Comparison of ENCODE assay signal across 8 cellular contexts in the genomic region with DNA sequence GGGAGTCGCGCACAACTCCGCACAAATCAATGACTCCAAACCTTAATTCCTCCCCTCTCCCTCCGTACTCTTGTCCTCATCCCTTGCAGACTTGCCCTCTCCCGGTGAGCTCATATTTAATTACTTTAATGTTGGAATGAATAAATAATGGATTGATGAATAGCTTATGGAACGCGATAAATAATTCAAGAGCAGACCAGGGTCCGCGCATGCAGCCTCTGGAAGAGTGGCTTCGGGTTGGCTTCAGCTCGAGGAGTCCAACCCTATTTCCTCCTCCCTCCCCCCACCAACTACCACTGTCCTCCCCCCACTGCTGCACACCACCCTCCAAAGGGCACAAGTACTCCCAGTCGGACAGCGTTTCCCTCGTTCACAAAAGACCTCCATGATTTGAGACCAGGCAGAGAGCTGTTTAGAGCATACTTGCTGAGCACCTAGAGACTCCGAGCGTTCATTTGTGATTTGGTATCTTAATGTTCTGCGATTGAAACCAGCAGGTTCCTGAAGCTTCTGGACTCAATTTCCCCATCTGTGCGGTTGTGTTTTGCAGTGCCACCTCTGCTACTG. TPM values are rescaled to one million over a fixed set of nuclear protein-coding genes. Genes with fewer than 3 reads are reported as not detected.
A peak's percentile ranks its signal among the peaks of the same experiment; 100 is the strongest.
DNase-seq lines count a peak whose midpoint lies in the region; ATAC-seq, FAIRE-seq and TF ChIP-seq lines count a peak whose summit lies in the region.

No MANE protein-coding gene starts in this region.

- H3K4me1 Mint-ChIP-seq in activated CD4-positive, alpha-beta T cell treated with anti-CD3 and anti-CD28 coated beads, Interleukin-2, amount 10 ng/mL, durations not matched to agents 24 days and 14 days = peaks cover 30% of the 10 kb centered on the region

- H3K36me3 ChIP-seq in PC-9 (ENCODE audit: low read depth) = no peaks in the 10 kb centered on the region
- no peaks in the 10 kb centered on the region for H3K36me3 ChIP-seq in smooth muscle cell (ENCODE audit: low read depth)

- no peak overlapping the region for H3K9ac ChIP-seq in smooth muscle cell (ENCODE audit: low read depth)

- no peak for FAIRE-seq in D721Med (lab: Jason Lieb, UNC)

- H3K4me3 ChIP-seq in PC-9 (peak overlapping the region; percentile 88), smooth muscle cell (peak overlapping the region; percentile 48)

- H4K20me1 ChIP-seq in PC-9 (ENCODE audit: insufficient read depth) = no peaks in the 10 kb centered on the region
- H4K20me1 ChIP-seq in smooth muscle cell (ENCODE audit: low read depth) = no peaks in the 10 kb centered on the region

- CTCF ChIA-PET in PC-9 (lab: Charles Lee) = interaction anchor here (0.6 kb wide), 3 partner anchors 346 to 553 kb away, joined by 3 to 10 read pairs (median 3); no protein-coding TSS in a partner anchor

- WGBS in smooth muscle cell (ENCODE audit: low lambda C conversion rate) = 2% methylated on average over 18 of the region's 18 CpGs

- peaks cover 9% of the 10 kb centered on the region for H3K36me3 Mint-ChIP-seq in activated CD4-positive, alpha-beta T cell treated with anti-CD3 and anti-CD28 coated beads, Interleukin-2, amount 10 ng/mL, durations not matched to agents 24 days and 14 days (ENCODE audit: low read depth)

- DNase-seq in activated CD4-positive, alpha-beta T cell treated with anti-CD3 and anti-CD28 coated beads, Interleukin-2, amount 10 ng/mL, durations not matched to agents 24 days and 14 days = peak; percentile 56
- DNase-seq in activated CD4-positive, alpha-beta T cell treated with anti-CD3 and anti-CD28 coated beads, Interleukin-2, amount 50 U/mL, for 4 hours = no peak
- peak in 1 of 2 experiments; percentile 19 for DNase-seq in PC-9
- DNase-seq in fibroblast of gingiva (ENCODE audit: low read depth) = peak; percentile 70
- DNase-seq in smooth muscle cell (lab: John Stamatoyannopoulos, UW; ENCODE audit: unreplicated experiment) = no peak
- DNase-seq in iPS-NIHi11 (ENCODE audit: low spot score) = no peak
- no peak for DNase-seq in D721Med (ENCODE audit: insufficient read length, low spot score)

- no peak overlapping the region for H3K27ac ChIP-seq in PC-9
- no peak overlapping the region for H3K27ac ChIP-seq in smooth muscle cell (ENCODE audit: low read depth)

- H3K9me3 ChIP-seq in PC-9 (ENCODE audit: insufficient read depth, low read depth) (no peaks in the 10 kb centered on the region), smooth muscle cell (replicated peaks; ENCODE audit: low read depth) (no peaks in the 10 kb centered on the region)

- peaks cover 22% of the 10 kb centered on the region for H3K9me3 Mint-ChIP-seq in activated CD4-positive, alpha-beta T cell treated with anti-CD3 and anti-CD28 coated beads, Interleukin-2, amount 10 ng/mL, durations not matched to agents 24 days and 14 days

- H3K4me1 ChIP-seq in PC-9 (replicated peaks; ENCODE audit: insufficient read depth) (peaks cover 19% of the 10 kb centered on the region), smooth muscle cell (ENCODE audit: low read depth) (peaks cover 25% of the 10 kb centered on the region)

- H3K27ac Mint-ChIP-seq in activated CD4-positive, alpha-beta T cell treated with anti-CD3 and anti-CD28 coated beads, Interleukin-2, amount 10 ng/mL, durations not matched to agents 24 days and 14 days = peak overlapping the region; percentile 74

- H3K27me3 ChIP-seq in PC-9 (ENCODE audit: insufficient read depth, low read depth) (no peaks in the 10 kb centered on the region), smooth muscle cell (ENCODE audit: low read depth) (peaks cover 100% of the 10 kb centered on the region)

- peak overlapping the region; percentile 35 for H3K4me3 Mint-ChIP-seq in activated CD4-positive, alpha-beta T cell treated with anti-CD3 and anti-CD28 coated beads, Interleukin-2, amount 10 ng/mL, durations not matched to agents 24 days and 14 days

- ATAC-seq in GM19035 (IDR thresholded peaks at IDR 0.05; ENCODE audit: unreplicated experiment) = no peak

- peak overlapping the region; percentile 97 for H3K4me2 ChIP-seq in PC-9
- peak overlapping the region; percentile 90 for H3K4me2 ChIP-seq in smooth muscle cell

- BruUV-seq in PC-9 (replicated peaks; lab: Mats Ljungman, UMichigan) = no TSS peak

- peaks cover 36% of the 10 kb centered on the region for H3K79me2 ChIP-seq in PC-9 (ENCODE audit: low read depth)
- no peaks in the 10 kb centered on the region for H3K79me2 ChIP-seq in smooth muscle cell (ENCODE audit: low read depth)

- H3K9me2 ChIP-seq in PC-9 (ENCODE audit: insufficient read depth) = no peaks in the 10 kb centered on the region

- no peak for TF ChIP-seq CTCF in PC-9 (conservative IDR thresholded peaks at IDR 0.05)
- TF ChIP-seq CTCF in smooth muscle cell (IDR thresholded peaks at IDR 0.05; ENCODE audit: borderline replicate concordance, insufficient read depth, poor library complexity, severe bottlenecking) = no peak
- TF ChIP-seq CTCF in D721Med (IDR thresholded peaks at IDR 0.05; ENCODE audit: insufficient read depth, missing control alignments) = no peak

- intact Hi-C loops in activated CD4-positive, alpha-beta T cell treated with anti-CD3 and anti-CD28 coated beads, Interleukin-2, amount 10 ng/mL, durations not matched to agents 24 days and 14 days (cut with micrococcal nuclease) = loop anchor here (2.0 to 5.0 kb wide), 2 partner anchors 139 to 332 kb away; partner anchors contain the start of genes SLC38A6 and TRMT5
- intact Hi-C loops in PC-9 (cut with micrococcal nuclease; ENCODE audit: unreplicated experiment) = loop anchor here (2.0 to 10.0 kb wide), 4 partner anchors 73 to 527 kb away; partner anchors contain the start of genes SLC38A6 and TRMT5

- peak overlapping the region; percentile 97 for H2AFZ ChIP-seq in PC-9
- no peak overlapping the region for H2AFZ ChIP-seq in smooth muscle cell (ENCODE audit: low read depth)

- peaks cover 91% of the 10 kb centered on the region for H3K27me3 Mint-ChIP-seq in activated CD4-positive, alpha-beta T cell treated with anti-CD3 and anti-CD28 coated beads, Interleukin-2, amount 10 ng/mL, durations not matched to agents 24 days and 14 days

- POLR2A ChIA-PET in PC-9 (lab: Charles Lee; ENCODE audit: unreplicated experiment) = interaction anchor here (0.5 to 0.6 kb wide), 3 partner anchors 9 to 789 kb away, joined by 4 to 6 read pairs (median 5); no protein-coding TSS in a partner anchor

- H3F3A ChIP-seq in PC-9 (ENCODE audit: insufficient read depth, low read depth) = peaks cover 7% of the 10 kb centered on the region; the same call in 1 of the 2 replicates
- H3F3A ChIP-seq in smooth muscle cell (ENCODE audit: low read depth) = peaks cover 7% of the 10 kb centered on the region

RNA-seq across cellular contexts. Expression of gene SIX1, which starts 0.6 kb away (rescaled TPM):
- 0.26 and 0.31 TPM in 2 replicates for total RNA-seq in activated CD4-positive, alpha-beta T cell treated with anti-CD3 and anti-CD28 coated beads, Interleukin-2, amount 10 ng/mL, durations not matched to agents 24 days and 14 days
- total RNA-seq in PC-9 (2021) = 8.1 and 9.4 TPM in 2 replicates
- 0.54 TPM in 1 of 2 replicates, not detected in the other for total RNA-seq in smooth muscle cell
- polyA plus RNA-seq in smooth muscle cell = not detected in 2 replicates

Comparison
In these comparisons a context has a peak if more than half of its experiments do, and no peak if none do; other contexts are left out.
1. DNase-seq: peak in activated CD4-positive, alpha-beta T cell treated with anti-CD3 and anti-CD28 coated beads, Interleukin-2, amount 10 ng/mL, durations not matched to agents 24 days and 14 days (single experiment) and fibroblast of gingiva (single experiment); none in activated CD4-positive, alpha-beta T cell treated with anti-CD3 and anti-CD28 coated beads, Interleukin-2, amount 50 U/mL, for 4 hours (0 of 2), smooth muscle cell (single experiment), iPS-NIHi11 (single experiment) and D721Med (single experiment).